ENCODE assay signal across 1 cellular context in genomic region chr1:22959545-22960360, GRCh38.
TF ChIP-seq lines count a peak whose summit lies in the region.

No MANE protein-coding gene starts in this region.

TF ChIP-seq in liver, 16 proteins besides CTCF, POLR2A, EP300 and RAD21 (continued from another document):
- no peak for TF ChIP-seq HNF4G (IDR thresholded peaks at IDR 0.05)
